8 cellular contexts compared by ENCODE assay signal in the genomic region with DNA sequence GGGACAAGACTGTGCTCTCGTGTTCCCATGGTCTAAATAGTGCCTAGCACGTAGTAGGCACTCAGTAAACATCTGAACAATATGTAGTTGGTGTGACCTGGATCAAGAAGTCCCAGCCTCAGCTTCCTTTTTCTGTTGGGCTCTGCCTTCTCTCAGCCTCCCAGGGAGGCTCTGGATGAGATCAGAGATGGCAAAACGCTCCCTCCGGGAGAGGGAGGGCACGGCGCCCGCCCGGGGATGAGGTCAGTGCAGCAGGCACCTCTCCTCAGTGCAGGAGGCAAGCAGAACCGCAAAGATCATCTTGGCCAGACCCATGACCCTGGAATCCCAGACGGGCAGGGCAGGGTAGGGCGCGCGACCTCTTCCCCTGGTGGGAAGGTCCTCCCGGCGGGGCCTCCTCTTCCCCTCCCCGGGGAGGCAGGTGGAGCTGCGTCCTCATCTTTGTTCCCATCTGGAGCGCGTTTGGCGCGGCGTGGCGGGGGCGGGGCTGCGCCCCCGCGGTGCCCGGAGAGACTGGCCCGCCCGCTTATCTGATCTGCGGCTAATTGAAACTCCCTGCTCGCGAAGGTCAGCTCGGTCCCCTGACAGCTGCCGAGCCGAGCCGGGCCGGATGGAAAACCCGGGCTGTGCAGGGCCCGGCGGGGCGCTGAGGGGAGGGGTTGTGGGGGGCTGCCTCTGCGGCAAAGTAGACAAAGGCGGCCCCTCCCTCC.
DNase-seq lines count a peak whose midpoint lies in the region; ATAC-seq and TF ChIP-seq lines count a peak whose summit lies in the region.

No MANE protein-coding gene starts in this region.

- H3K27me3 Mint-ChIP-seq in activated naive CD8-positive, alpha-beta T cell treated with anti-CD3 and anti-CD28 coated beads, Interleukin-2, amount 50 U/mL, for 24 hours, result peaks cover 4% of the 10 kb centered on the region
- H3K27me3 Mint-ChIP-seq in progenitor cell of endocrine pancreas, result peaks cover 19% of the 10 kb centered on the region

- no peak overlapping the region for H3K4me3 Mint-ChIP-seq in activated naive CD8-positive, alpha-beta T cell treated with anti-CD3 and anti-CD28 coated beads, Interleukin-2, amount 50 U/mL, for 24 hours
- H3K4me3 Mint-ChIP-seq in progenitor cell of endocrine pancreas (ENCODE audit: low read depth), result peak overlapping the region; percentile 46

- intact Hi-C loops in left ventricle myocardium superior (cut with micrococcal nuclease), result no loop called here

- H3K4me1 Mint-ChIP-seq in activated naive CD8-positive, alpha-beta T cell treated with anti-CD3 and anti-CD28 coated beads, Interleukin-2, amount 50 U/mL, for 24 hours, result peaks cover 25% of the 10 kb centered on the region
- H3K4me1 Mint-ChIP-seq in progenitor cell of endocrine pancreas (ENCODE audit: low read depth), result peaks cover 26% of the 10 kb centered on the region

- DNase-seq in COR-L47 (lab: John Stamatoyannopoulos, UW), result peak; percentile 83
- peak; percentile 89 for DNase-seq in LHCN-M2 (ENCODE audit: low read depth)
- DNase-seq in activated naive CD8-positive, alpha-beta T cell treated with anti-CD3 and anti-CD28 coated beads, Interleukin-2, amount 50 U/mL, for 24 hours, result no peak
- DNase-seq in left ventricle myocardium superior, result peak; percentile 72
- no peak for DNase-seq in progenitor cell of endocrine pancreas (ENCODE audit: low spot score, unreplicated experiment)
- DNase-seq in activated naive CD4-positive, alpha-beta T cell (lab: John Stamatoyannopoulos, UW), result no peak

- H3K27ac Mint-ChIP-seq in activated naive CD8-positive, alpha-beta T cell treated with anti-CD3 and anti-CD28 coated beads, Interleukin-2, amount 50 U/mL, for 24 hours, result peak overlapping the region; percentile 43
- H3K27ac Mint-ChIP-seq in progenitor cell of endocrine pancreas, result peak overlapping the region; percentile 90

- H3K36me3 Mint-ChIP-seq in activated naive CD8-positive, alpha-beta T cell treated with anti-CD3 and anti-CD28 coated beads, Interleukin-2, amount 50 U/mL, for 24 hours (ENCODE audit: low read depth), result no peaks in the 10 kb centered on the region
- no peaks in the 10 kb centered on the region for H3K36me3 Mint-ChIP-seq in progenitor cell of endocrine pancreas (ENCODE audit: insufficient read depth)

- ATAC-seq in activated naive CD8-positive, alpha-beta T cell treated with anti-CD3 and anti-CD28 coated beads, Interleukin-2, amount 50 U/mL, for 24 hours, result no peak
- peak; percentile 68 for ATAC-seq in left ventricle myocardium superior
- no peak for ATAC-seq in HG03457 (IDR thresholded peaks at IDR 0.05; ENCODE audit: unreplicated experiment)
- ATAC-seq in GM19463 (IDR thresholded peaks at IDR 0.05; ENCODE audit: unreplicated experiment), result no peak

- no peak for TF ChIP-seq CTCF in progenitor cell of endocrine pancreas (IDR thresholded peaks at IDR 0.05; ENCODE audit: unreplicated experiment)

- H3K9me3 Mint-ChIP-seq in activated naive CD8-positive, alpha-beta T cell treated with anti-CD3 and anti-CD28 coated beads, Interleukin-2, amount 50 U/mL, for 24 hours, result no peaks in the 10 kb centered on the region
- H3K9me3 Mint-ChIP-seq in progenitor cell of endocrine pancreas (ENCODE audit: low read depth), result no peaks in the 10 kb centered on the region

Comparison
In these comparisons a context has a peak if more than half of its experiments do, and no peak if none do; other contexts are left out.
1. DNase-seq: peak in COR-L47 (single experiment), LHCN-M2 (single experiment) and left ventricle myocardium superior (single experiment); none in activated naive CD8-positive, alpha-beta T cell treated with anti-CD3 and anti-CD28 coated beads, Interleukin-2, amount 50 U/mL, for 24 hours (single experiment), progenitor cell of endocrine pancreas (single experiment) and activated naive CD4-positive, alpha-beta T cell (0 of 4).